ENCODE assay signal across 10 cellular contexts in the genomic region with DNA sequence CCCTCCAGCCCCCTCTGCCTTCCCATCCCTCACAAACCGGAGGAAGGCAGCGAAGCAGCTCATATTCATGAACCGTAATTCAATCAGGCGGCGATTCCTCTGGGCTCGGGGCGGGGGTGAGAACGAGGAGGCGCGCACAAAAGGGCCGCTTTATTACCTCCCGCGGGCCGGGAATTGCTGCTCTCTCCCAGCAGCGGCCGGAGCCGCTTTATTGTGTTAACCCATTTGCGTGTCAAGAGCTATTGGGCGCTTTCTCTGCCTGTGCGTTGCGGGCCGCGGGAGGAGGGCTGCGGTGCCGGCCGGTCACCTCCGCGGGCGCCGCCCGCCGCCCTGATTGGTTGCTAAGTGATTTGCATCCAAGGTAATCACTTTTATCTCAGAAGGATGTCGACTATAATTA. TPM values are rescaled to one million over a fixed set of nuclear protein-coding genes. Genes with fewer than 3 reads are reported as not detected.
DNase-seq lines count a peak whose midpoint lies in the region; ATAC-seq and TF ChIP-seq lines count a peak whose summit lies in the region.
"Had no signal": no experiment of that assay in that cellular context is flagged by ENCODE, and none has a peak within 500 bp of the region (broad histone marks: within the 10 kb centered on the region; RNA-seq: fewer than 3 reads in every experiment).

No MANE protein-coding gene starts in this region.

- ATAC-seq in GM18511 (IDR thresholded peaks at IDR 0.05; ENCODE audit: unreplicated experiment): no peak
- ATAC-seq: left ventricle myocardium superior had no signal

- H3K9me3 ChIP-seq in right atrium auricular region (no peaks in the 10 kb centered on the region), iPS-20b (ENCODE audit: insufficient read depth, low read depth, low read length) (no peaks in the 10 kb centered on the region)

- H3K36me3 Mint-ChIP-seq in type B pancreatic cell: no peaks in the 10 kb centered on the region

- H3K27me3 ChIP-seq in right atrium auricular region (no peaks in the 10 kb centered on the region), iPS-20b (ENCODE audit: insufficient read depth, low read length) (peaks cover 50% of the 10 kb centered on the region)

- peak overlapping the region; percentile 86 to 95 for H3K27ac ChIP-seq in right atrium auricular region
- no peak overlapping the region for H3K27ac ChIP-seq in iPS-20b (ENCODE audit: low read length)

- H3K4me1 ChIP-seq in right atrium auricular region (peaks cover 0 to 86% of the 10 kb centered on the region in 2 donors), iPS-20b (ENCODE audit: insufficient read depth, low read length) (peaks cover 8% of the 10 kb centered on the region; the same call in 1 of the 2 replicates)

- intact Hi-C loops in cardiac septum (cut with DNase I): no loop called here

- DNase-seq in right atrium auricular region (ENCODE audit: low spot score) (no peak), cardiac septum (ENCODE audit: low spot score) (no peak), SK-N-DZ (ENCODE audit: low spot score) (peak; percentile 72), type B pancreatic cell (ENCODE audit: extremely low spot score, unreplicated experiment) (no peak)
- DNase-seq in activated CD4-positive, alpha-beta T cell treated with anti-CD3 and anti-CD28 coated beads, Interleukin-2, amount 50 U/mL, for 1 hour: no peak
- no peak for DNase-seq in activated naive CD4-positive, alpha-beta T cell treated with anti-CD3 and anti-CD28 coated beads, Interleukin-2, amount 50 U/mL, for 16 hours
- DNase-seq: activated CD4-positive, alpha-beta T cell treated with anti-CD3 and anti-CD28 coated beads, Interleukin-2, amount 50 U/mL, for 4 hours; left ventricle myocardium superior had no signal

- H3K27me3 Mint-ChIP-seq in type B pancreatic cell: peaks cover 44% of the 10 kb centered on the region

- H3K9ac ChIP-seq in iPS-20b (ENCODE audit: low read depth, low read length): no peak overlapping the region

- H3K4me1 Mint-ChIP-seq in type B pancreatic cell (ENCODE audit: unreplicated experiment): peaks cover 29% of the 10 kb centered on the region

- TF ChIP-seq CTCF in right atrium auricular region (IDR thresholded peaks at IDR 0.05) (no peak), type B pancreatic cell (conservative IDR thresholded peaks at IDR 0.05) (no peak)

- no peaks in the 10 kb centered on the region for H3K36me3 ChIP-seq in right atrium auricular region
- H3K36me3 ChIP-seq in iPS-20b (ENCODE audit: insufficient read depth, low read depth, low read length): no peaks in the 10 kb centered on the region

- H3K4me3 ChIP-seq in right atrium auricular region (no peak overlapping the region), iPS-20b (ENCODE audit: low read length) (peak overlapping the region; percentile 45; the same call in 1 of the 2 replicates)

- no peaks in the 10 kb centered on the region for H3K9me3 Mint-ChIP-seq in type B pancreatic cell

- H3K27ac Mint-ChIP-seq in type B pancreatic cell: no peak overlapping the region

- peak overlapping the region; percentile 51 for H3K4me3 Mint-ChIP-seq in type B pancreatic cell

RNA-seq across cellular contexts. Expression of gene FAM222A, which starts 4.8 kb away (rescaled TPM):
- total RNA-seq in right atrium auricular region: 10 to 100 TPM; 23.6 to 32.4 TPM
- 7.8 TPM for total RNA-seq in cardiac septum
- 17.5 and 18.1 TPM in 2 replicates for polyA plus RNA-seq in SK-N-DZ (2014; cell fraction: cytosol; rRNA removed)
- polyA plus RNA-seq in SK-N-DZ (2014; cell fraction: nucleus; rRNA removed): 7.0 and 7.4 TPM in 2 replicates
- 7.9 and 11.5 TPM in 2 replicates for total RNA-seq in type B pancreatic cell (ENCODE audit: low replicate concordance)
